Comparison of ENCODE assay signal across 15 cellular contexts in the genomic region with DNA sequence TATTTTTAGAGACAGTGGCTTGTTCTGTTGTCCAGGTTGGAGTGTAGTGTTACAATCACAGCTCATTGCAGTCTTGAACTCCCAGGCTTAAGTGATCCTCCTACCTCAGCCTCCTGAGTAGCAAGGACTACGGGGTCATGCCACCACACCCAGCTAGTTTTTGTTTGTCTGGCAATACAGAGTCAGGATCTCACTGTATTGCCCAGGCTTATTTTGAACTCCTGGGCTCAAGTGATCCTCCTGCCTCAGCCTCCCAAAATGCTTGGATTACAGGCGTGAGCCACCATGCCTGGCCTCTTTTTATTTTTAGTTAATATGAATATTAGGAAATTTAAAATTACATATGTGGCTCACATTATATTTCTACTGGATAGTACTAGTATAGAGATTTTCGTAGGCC. TPM values are rescaled to one million over a fixed set of nuclear protein-coding genes. Genes with fewer than 3 reads are reported as not detected.
DNase-seq lines count a peak whose midpoint lies in the region; ATAC-seq and TF ChIP-seq lines count a peak whose summit lies in the region.
"Had no signal": no experiment of that assay in that cellular context is flagged by ENCODE, and none has a peak within 500 bp of the region (broad histone marks: within the 10 kb centered on the region; RNA-seq: fewer than 3 reads in every experiment).

No MANE protein-coding gene starts in this region.

- H3K9ac ChIP-seq in adipocyte (ENCODE audit: low read length) = peak overlapping the region; percentile 76
- H3K9ac ChIP-seq: BLaER1 treated with 17β-estradiol and CSF1 and Interleukin-3, amounts not matched to agents 10 nM and 100 nM; GM23248 had no signal

- CTCF ChIA-PET in MCF 10A (lab: Yijun Ruan, JAX) = interaction anchor here (1.2 to 3.9 kb wide), 7 partner anchors 12 to 85 kb away, joined by 4 to 35 read pairs (median 7); partner anchors contain the start of gene FAM216A
- CTCF ChIA-PET in WTC11 (lab: Charles Lee) = interaction anchor here (2.6 kb wide), 1 partner anchor 47 kb away, joined by 22 read pairs; no protein-coding TSS in a partner anchor

- BruUV-seq in MCF 10A (replicated peaks; lab: Mats Ljungman, UMichigan) = no TSS peak

- no peaks in the 10 kb centered on the region for H3K27me3 ChIP-seq in breast epithelium
- H3K27me3 ChIP-seq in adipocyte (replicated peaks; ENCODE audit: control insufficient read depth, insufficient read depth, low read length) = no peaks in the 10 kb centered on the region
- no peaks in the 10 kb centered on the region for H3K27me3 ChIP-seq in gastrocnemius medialis
- H3K27me3 ChIP-seq: BLaER1 treated with 17β-estradiol and CSF1 and Interleukin-3, amounts not matched to agents 10 nM and 100 nM had no signal

- POLR2A ChIA-PET in MCF 10A (lab: Yijun Ruan, JAX) = interaction anchor here (1.0 to 17.1 kb wide), 10 partner anchors 8 to 86 kb away, joined by 4 to 351 read pairs (median 8); partner anchors contain the start of genes FAM216A, GPN3 and TCTN1
- POLR2A ChIA-PET in WTC11 (lab: Charles Lee) = no interaction called here

- in situ Hi-C loops in gastrocnemius medialis (cut with MboI; ENCODE audit: low sequenced_read_pairs in 4 of 4) (loop anchor here in 2 of 4 donors (5.0 kb wide), 1 partner anchor 38 kb away; no protein-coding TSS in a partner anchor), KBM-7 (cut with MboI; ENCODE audit: low pct_unique_long_range_greater_than_20kb, low sequenced_read_pairs) (no loop called here)

- ATAC-seq in WTC11 = no peak
- no peak for ATAC-seq in gastrocnemius medialis
- ATAC-seq: GM12878, HCT116 had no signal

- H3K4me1 Mint-ChIP-seq in MCF 10A (ENCODE audit: insufficient read depth, unreplicated experiment) (peaks cover 62% of the 10 kb centered on the region), WTC11 (peaks cover 3% of the 10 kb centered on the region)

- H3K4me1 ChIP-seq in breast epithelium (peaks cover 0 to 13% of the 10 kb centered on the region in 2 donors), adipocyte (ENCODE audit: control insufficient read depth, insufficient read depth, low read length) (peaks cover 53% of the 10 kb centered on the region), gastrocnemius medialis (peaks cover 88% of the 10 kb centered on the region in 2 donors)

- H3K36me3 ChIP-seq in breast epithelium (no peaks in the 10 kb centered on the region), adipocyte (ENCODE audit: control insufficient read depth, insufficient read depth, low read length, severe bottlenecking) (peaks cover 8% of the 10 kb centered on the region), gastrocnemius medialis (peaks cover 0 to 5% of the 10 kb centered on the region in 2 donors)

- H3K27me3 Mint-ChIP-seq in MCF 10A (ENCODE audit: insufficient read depth, unreplicated experiment) = no peaks in the 10 kb centered on the region
- no peaks in the 10 kb centered on the region for H3K27me3 Mint-ChIP-seq in WTC11 (ENCODE audit: low read depth)
- H3K27me3 Mint-ChIP-seq: CD4-positive, CD25-positive, alpha-beta regulatory T cell had no signal

- H3K9me3 ChIP-seq in breast epithelium (no peaks in the 10 kb centered on the region), adipocyte (ENCODE audit: control insufficient read depth, low read length) (no peaks in the 10 kb centered on the region), gastrocnemius medialis (no peaks in the 10 kb centered on the region)

- H3K4me3 ChIP-seq in breast epithelium = no peak overlapping the region
- no peak overlapping the region for H3K4me3 ChIP-seq in adipocyte (ENCODE audit: low read length)
- H3K4me3 ChIP-seq in gastrocnemius medialis = no peak overlapping the region
- H3K4me3 ChIP-seq: BLaER1 treated with 17β-estradiol and CSF1 and Interleukin-3, amounts not matched to agents 10 nM and 100 nM; GM12878 had no signal

- intact Hi-C loops in MCF 10A (cut with micrococcal nuclease) = no loop called here
- intact Hi-C loops in breast epithelium (cut with DNase I; ENCODE audit: low total_unique reads) = no loop called here
- intact Hi-C loops in gastrocnemius medialis (cut with DNase I; ENCODE audit: low total_unique reads) = no loop called here

- H3K9me3 Mint-ChIP-seq in MCF 10A (ENCODE audit: unreplicated experiment) = no peaks in the 10 kb centered on the region
- H3K9me3 Mint-ChIP-seq in WTC11 = no peaks in the 10 kb centered on the region

- H3K36me3 Mint-ChIP-seq in MCF 10A (ENCODE audit: insufficient read depth, unreplicated experiment) = peaks cover 59% of the 10 kb centered on the region
- H3K36me3 Mint-ChIP-seq in WTC11 = peaks cover 20% of the 10 kb centered on the region

- peak overlapping the region; percentile 97 for H3K27ac Mint-ChIP-seq in MCF 10A (ENCODE audit: low read depth, unreplicated experiment)
- no peak overlapping the region for H3K27ac Mint-ChIP-seq in WTC11

- TF ChIP-seq CTCF in MCF 10A (IDR thresholded peaks at IDR 0.05; ENCODE audit: unreplicated experiment) = no peak
- no peak for TF ChIP-seq CTCF in breast epithelium (IDR thresholded peaks at IDR 0.05)
- TF ChIP-seq CTCF in WTC11 (IDR thresholded peaks at IDR 0.05) = no peak
- no peak for TF ChIP-seq CTCF in gastrocnemius medialis (IDR thresholded peaks at IDR 0.05 in 4 of 5, conservative IDR thresholded peaks at IDR 0.05 in 1 of 5)

- H3K4me3 Mint-ChIP-seq in MCF 10A (ENCODE audit: unreplicated experiment) (no peak overlapping the region), WTC11 (no peak overlapping the region)
- H3K4me3 Mint-ChIP-seq: CD4-positive, CD25-positive, alpha-beta regulatory T cell had no signal

- DNase-seq in MCF 10A (ENCODE audit: unreplicated experiment) (no peak), breast epithelium (ENCODE audit: low spot score in 2 of 2) (no peak), WTC11 (ENCODE audit: low spot score) (no peak), adipocyte (ENCODE audit: low read depth) (no peak), gastrocnemius medialis (no peak), cerebellar nuclear complex (lab: John Stamatoyannopoulos, UW) (no peak), OCI-M1 (lab: John Stamatoyannopoulos, UW) (no peak), KBM-7 (no peak)
- DNase-seq: 8988T; AML-193; CD4-positive, CD25-positive, alpha-beta regulatory T cell; GM23248 had no signal

- TF ChIP-seq POLR2A in breast epithelium (IDR thresholded peaks at IDR 0.05) (no peak), gastrocnemius medialis (IDR thresholded peaks at IDR 0.05) (no peak)

- H3K27ac ChIP-seq in breast epithelium (no peak overlapping the region), gastrocnemius medialis (peak overlapping the region; percentile 89 to 95 (median 94))
- H3K27ac ChIP-seq: BLaER1 treated with 17β-estradiol and CSF1 and Interleukin-3, amounts not matched to agents 10 nM and 100 nM; GM23248 had no signal

TF ChIP-seq in WTC11, 78 proteins besides CTCF, POLR2A, EP300 and RAD21:
- TF ChIP-seq TP53 (CRISPR knock-in tag; IDR thresholded peaks at IDR 0.05) (no peak), CREB1 (CRISPR knock-in tag; IDR thresholded peaks at IDR 0.05) (no peak), ZNF121 (CRISPR knock-in tag; IDR thresholded peaks at IDR 0.05) (peak; percentile 53; the same call in 1 of the 2 replicates)
- TF ChIP-seq, protein P1, sequence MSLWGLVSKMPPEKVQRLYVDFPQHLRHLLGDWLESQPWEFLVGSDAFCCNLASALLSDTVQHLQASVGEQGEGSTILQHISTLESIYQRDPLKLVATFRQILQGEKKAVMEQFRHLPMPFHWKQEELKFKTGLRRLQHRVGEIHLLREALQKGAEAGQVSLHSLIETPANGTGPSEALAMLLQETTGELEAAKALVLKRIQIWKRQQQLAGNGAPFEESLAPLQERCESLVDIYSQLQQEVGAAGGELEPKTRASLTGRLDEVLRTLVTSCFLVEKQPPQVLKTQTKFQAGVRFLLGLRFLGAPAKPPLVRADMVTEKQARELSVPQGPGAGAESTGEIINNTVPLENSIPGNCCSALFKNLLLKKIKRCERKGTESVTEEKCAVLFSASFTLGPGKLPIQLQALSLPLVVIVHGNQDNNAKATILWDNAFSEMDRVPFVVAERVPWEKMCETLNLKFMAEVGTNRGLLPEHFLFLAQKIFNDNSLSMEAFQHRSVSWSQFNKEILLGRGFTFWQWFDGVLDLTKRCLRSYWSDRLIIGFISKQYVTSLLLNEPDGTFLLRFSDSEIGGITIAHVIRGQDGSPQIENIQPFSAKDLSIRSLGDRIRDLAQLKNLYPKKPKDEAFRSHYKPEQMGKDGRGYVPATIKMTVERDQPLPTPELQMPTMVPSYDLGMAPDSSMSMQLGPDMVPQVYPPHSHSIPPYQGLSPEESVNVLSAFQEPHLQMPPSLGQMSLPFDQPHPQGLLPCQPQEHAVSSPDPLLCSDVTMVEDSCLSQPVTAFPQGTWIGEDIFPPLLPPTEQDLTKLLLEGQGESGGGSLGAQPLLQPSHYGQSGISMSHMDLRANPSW (CRISPR knock-in tag; conservative IDR thresholded peaks at IDR 0.05; ENCODE audit: low read depth) = no peak

RNA-seq across cellular contexts. Expression of gene PPTC7, which starts 28.9 kb away (rescaled TPM):
- total RNA-seq in MCF 10A (2022) = 32.0 and 36.5 TPM in 2 replicates
- 10 to 100 TPM; 21.6 to 31.9 (median 26.7) TPM for total RNA-seq in breast epithelium
- 14.2 to 15.6 TPM (median 14.9 TPM) in 3 replicates for total RNA-seq in WTC11 (2021)
- 10 to 100 TPM; 27.6 to 85.8 (median 58.4) TPM for total RNA-seq in gastrocnemius medialis

RNA-seq across cellular contexts. Expression of gene RAD9B, which starts 52.1 kb away (rescaled TPM):
- 1.0 and 1.5 TPM in 2 replicates for total RNA-seq in MCF 10A (2022)
- 1 to 10 TPM in 1 of 3 donors, under 1 TPM in 2; 0.48 to 2.8 (median 0.66) TPM for total RNA-seq in breast epithelium
- total RNA-seq in WTC11 (2021) = 0.09 to 0.32 TPM in 2 of 3 replicates, not detected in the other
- 1 to 10 TPM in 1 of 4 donors, under 1 TPM in 3; 0.12 to 2.0 (median 0.62) TPM for total RNA-seq in gastrocnemius medialis

RNA-seq across cellular contexts. Expression of gene VPS29, which starts 52.3 kb away (rescaled TPM):
- total RNA-seq in MCF 10A (2022) = 125 and 131 TPM in 2 replicates
- total RNA-seq in breast epithelium = 100 to 1,000 TPM in 1 of 3 donors, 10 to 100 TPM in 2; 82.9 to 135 (median 96.7) TPM
- total RNA-seq in WTC11 (2021) = 51.2 to 66.3 TPM (median 54.4 TPM) in 3 replicates
- 100 to 1,000 TPM in 2 of 4 donors, 10 to 100 TPM in 2; 76.4 to 145 (median 92.9) TPM for total RNA-seq in gastrocnemius medialis

RNA-seq across cellular contexts. Expression of gene TCTN1, which starts 59.7 kb away (rescaled TPM):
- total RNA-seq in MCF 10A (2022) (36.5 and 38.9 TPM in 2 replicates), breast epithelium (10 to 100 TPM; 43.0 to 76.0 (median 56.3) TPM), WTC11 (2021) (10.3 to 15.9 TPM (median 13.9 TPM) in 3 replicates), gastrocnemius medialis (10 to 100 TPM in 3 of 4 donors, 1 to 10 TPM in 1; 4.7 to 30.8 (median 22.7) TPM)

Comparison
In these comparisons a context has a peak if more than half of its experiments do, and no peak if none do; other contexts are left out.
1. H3K27ac ChIP-seq: peak in gastrocnemius medialis (4 of 4); none in breast epithelium (0 of 2).